25 cellular contexts compared by ENCODE assay signal in genomic region chr11:80724366-80724765, GRCh38.
"Had no signal": no experiment of that assay in that cellular context is flagged by ENCODE, and none has a peak within 500 bp of the region (broad histone marks: within the 10 kb centered on the region; RNA-seq: fewer than 3 reads in every experiment).

No MANE protein-coding gene starts in this region.

- H3K9me3 ChIP-seq: ovary, psoas muscle, right lobe of liver, sigmoid colon, stomach, thoracic aorta, thyroid gland, tibial nerve, upper lobe of right lung, uterus had no signal

- H3K27me3 ChIP-seq: neural progenitor cell, ovary, right lobe of liver, sigmoid colon, stomach, thyroid gland, tibial nerve, upper lobe of right lung, uterus had no signal

- H3K9ac ChIP-seq: neural progenitor cell, parathyroid adenoma had no signal

- H3K4me3 ChIP-seq: neural progenitor cell, ovary, psoas muscle, right lobe of liver, sigmoid colon, stomach, thoracic aorta, thyroid gland, tibial nerve, upper lobe of right lung, uterus had no signal

- H2AFZ ChIP-seq: neural progenitor cell, parathyroid adenoma had no signal

- H3K36me3 ChIP-seq: neural progenitor cell, ovary, right lobe of liver, sigmoid colon, stomach, thoracic aorta, thyroid gland, tibial nerve, upper lobe of right lung, uterus had no signal

- H3K4me1 ChIP-seq: neural progenitor cell, parathyroid adenoma, psoas muscle, right lobe of liver, sigmoid colon, thyroid gland, tibial nerve, upper lobe of right lung, uterus had no signal

- H3K79me2 ChIP-seq: parathyroid adenoma had no signal

- H3K27ac ChIP-seq: neural progenitor cell, ovary, parathyroid adenoma, psoas muscle, right lobe of liver, sigmoid colon, stomach, thoracic aorta, thyroid gland, tibial nerve, upper lobe of right lung, uterus had no signal

- ATAC-seq: naive thymus-derived CD4-positive, alpha-beta T cell; natural killer cell; psoas muscle; right cardiac atrium; right lobe of liver; stimulated activated effector memory CD8-positive, alpha-beta T cell treated with anti-CD3 and anti-CD28 coated beads, Interleukin-12 subunit alpha, Interleukin-12 subunit beta, amount 100 ng/mL, for 72 hours; stimulated activated naive B cell treated with anti-CD40 and anti-IgM and Interleukin-4, amounts not matched to agents 10 μg/mL and 1 μg/mL and 100 μg/mL, for 72 hours; upper lobe of right lung had no signal

- DNase-seq: naive thymus-derived CD4-positive, alpha-beta T cell; natural killer cell; occipital lobe; ovary; posterior cingulate gyrus; psoas muscle; right cardiac atrium; right lobe of liver; sigmoid colon; small intestine; stimulated activated CD4-positive, alpha-beta T cell treated with anti-CD3 and anti-CD28 coated beads, Interleukin-15, amount 100 ng/mL, for 24 hours; stimulated activated CD4-positive, alpha-beta T cell treated with anti-CD3 and anti-CD28 coated beads, Interleukin-2, amount 100 ng/mL, for 24 hours; stimulated activated CD4-positive, alpha-beta T cell treated with anti-CD3 and anti-CD28 coated beads, Interleukin-2, amount 100 ng/mL, for 48 hours; stimulated activated CD4-positive, alpha-beta T cell treated with anti-CD3 and anti-CD28 coated beads, Interleukin-4, amount 100 ng/mL, for 24 hours; stimulated activated naive B cell treated with anti-CD40 and anti-IgM and Interleukin-4, amounts not matched to agents 10 μg/mL and 1 μg/mL and 100 μg/mL, for 72 hours; stimulated activated naive CD4-positive, alpha-beta T cell treated with Interleukin-2 at 50 U/mL for 16 hours; stomach; thyroid gland; upper lobe of right lung; uterus had no signal

- FAIRE-seq: small intestine had no signal

- H3K4me2 ChIP-seq: neural progenitor cell had no signal
